8 cellular contexts compared by ENCODE assay signal in genomic region chrX:7147978-7148824, GRCh38. TPM values are rescaled to one million over a fixed set of nuclear protein-coding genes. Genes with fewer than 3 reads are reported as not detected.
DNase-seq lines count a peak whose midpoint lies in the region; TF ChIP-seq lines count a peak whose summit lies in the region.

TSS of gene PUDP (minus strand) at chrX:7148153. CDS start at chrX:7148113, 40 bp downstream.

- H3K36me3 Mint-ChIP-seq in neural progenitor cell, result peaks cover 12% of the 10 kb centered on the region

- H3K27me3 ChIP-seq in H7 (ENCODE audit: control insufficient read depth, insufficient read depth, low read length) (no peaks in the 10 kb centered on the region), neural progenitor cell (no peaks in the 10 kb centered on the region), stomach smooth muscle (ENCODE audit: control insufficient read depth in 1 of 2, insufficient read depth in 2 of 2, low read length in 2 of 2) (no peaks in the 10 kb centered on the region)

- H2AFZ ChIP-seq in neural progenitor cell (replicated peaks), result peak within 1 kb of the TSS; percentile 68

- TF ChIP-seq CTCF in foreskin fibroblast (IDR thresholded peaks at IDR 0.05; ENCODE audit: low read depth, low read length), result no peak
- no peak for TF ChIP-seq CTCF in neural progenitor cell (IDR thresholded peaks at IDR 0.05)

- peaks cover 13% of the 10 kb centered on the region for H3K79me2 ChIP-seq in neural progenitor cell (ENCODE audit: low read depth)

- peak within 1 kb of the TSS; percentile 79 for H3K4me2 ChIP-seq in neural progenitor cell

- H3K27ac ChIP-seq in neural progenitor cell, result peak within 1 kb of the TSS; percentile 77
- peak within 1 kb of the TSS; percentile 24 for H3K27ac ChIP-seq in stomach smooth muscle (ENCODE audit: low read length)

- H3K36me3 ChIP-seq in H7 (replicated peaks; ENCODE audit: control insufficient read depth, insufficient read depth, low read length) (no peaks in the 10 kb centered on the region), neural progenitor cell (no peaks in the 10 kb centered on the region), stomach smooth muscle (ENCODE audit: control insufficient read depth in 2 of 2, insufficient read depth in 2 of 2, low read length in 2 of 2) (no peaks in the 10 kb centered on the region)

- H3K4me3 Mint-ChIP-seq in neural progenitor cell, result peak within 1 kb of the TSS; percentile 93

- H3K9ac ChIP-seq in neural progenitor cell, result peak within 1 kb of the TSS; percentile 10
- H3K9ac ChIP-seq in stomach smooth muscle (ENCODE audit: low read length in 2 of 2), result peak within 1 kb of the TSS; percentile 60 to 71

- H4K20me1 ChIP-seq in neural progenitor cell (ENCODE audit: low read depth), result no peaks in the 10 kb centered on the region

- in situ Hi-C loops in G401 (cut with HindIII; ENCODE audit: low sequenced_read_pairs), result no loop called here

- H3K4me3 ChIP-seq in H7 (ENCODE audit: insufficient read depth, low read depth, low read length) (peak within 1 kb of the TSS; percentile 82), foreskin fibroblast (ENCODE audit: low read depth in 1 of 2, low read length in 2 of 2) (peak within 1 kb of the TSS; percentile 91 to 93), neural progenitor cell (peak within 1 kb of the TSS; percentile 55), stomach smooth muscle (ENCODE audit: low read length in 2 of 2) (peak within 1 kb of the TSS; percentile 82 to 96)

- no peaks in the 10 kb centered on the region for H3K9me3 Mint-ChIP-seq in neural progenitor cell

- DNase-seq in G401 (ENCODE audit: low spot score), result peak; percentile 76
- DNase-seq in H7, result peak; percentile 99
- peak; percentile 79 for DNase-seq in M059J (ENCODE audit: low read depth)
- DNase-seq in SHP77 (lab: John Stamatoyannopoulos, UW), result peak; percentile 56 to 69
- DNase-seq in activated gamma-delta T cell (lab: John Stamatoyannopoulos, UW), result peak; percentile 91
- peak; percentile 73 to 92 for DNase-seq in foreskin fibroblast
- DNase-seq in neural progenitor cell (ENCODE audit: low spot score), result peak; percentile 96

- H3K27me3 Mint-ChIP-seq in neural progenitor cell (ENCODE audit: insufficient read depth, low read depth), result peaks cover 8% of the 10 kb centered on the region

- peaks cover 3% of the 10 kb centered on the region for H3K4me1 ChIP-seq in neural progenitor cell
- peaks cover 7% of the 10 kb centered on the region for H3K4me1 ChIP-seq in stomach smooth muscle (ENCODE audit: control insufficient read depth, insufficient read depth, low read length)

- no peaks in the 10 kb centered on the region for H3F3A ChIP-seq in neural progenitor cell (ENCODE audit: low read depth)

- H3K9me3 ChIP-seq in neural progenitor cell (ENCODE audit: low read depth) (no peaks in the 10 kb centered on the region), stomach smooth muscle (ENCODE audit: control insufficient read depth in 2 of 2, low read length in 2 of 2) (no peaks in the 10 kb centered on the region)

- H3K27ac Mint-ChIP-seq in neural progenitor cell, result peak within 1 kb of the TSS; percentile 93

- peaks cover 14% of the 10 kb centered on the region for H3K4me1 Mint-ChIP-seq in neural progenitor cell

RNA-seq across cellular contexts. Expression of gene PUDP, which starts in this region (rescaled TPM):
- total RNA-seq in G401 (2014; rRNA removed; shearing (Covaris generic)), result 5.1 and 7.3 TPM in 2 replicates
- 30.5 and 32.4 TPM in 2 replicates for total RNA-seq in H7 (2014; rRNA removed; shearing (Covaris generic))
- total RNA-seq in M059J (2014; rRNA removed; shearing (Covaris generic)), result 10.3 and 11.7 TPM in 2 replicates
- 20.6 and 29.1 TPM in 2 replicates for total RNA-seq in neural progenitor cell (ENCODE audit: low replicate concordance)

Comparison
In these comparisons a context has a peak if more than half of its experiments do, and no peak if none do; other contexts are left out.
1. Peak in every context shown above with its lines: DNase-seq, H3K4me3 ChIP-seq and H3K27ac ChIP-seq.